In the genomic region with DNA sequence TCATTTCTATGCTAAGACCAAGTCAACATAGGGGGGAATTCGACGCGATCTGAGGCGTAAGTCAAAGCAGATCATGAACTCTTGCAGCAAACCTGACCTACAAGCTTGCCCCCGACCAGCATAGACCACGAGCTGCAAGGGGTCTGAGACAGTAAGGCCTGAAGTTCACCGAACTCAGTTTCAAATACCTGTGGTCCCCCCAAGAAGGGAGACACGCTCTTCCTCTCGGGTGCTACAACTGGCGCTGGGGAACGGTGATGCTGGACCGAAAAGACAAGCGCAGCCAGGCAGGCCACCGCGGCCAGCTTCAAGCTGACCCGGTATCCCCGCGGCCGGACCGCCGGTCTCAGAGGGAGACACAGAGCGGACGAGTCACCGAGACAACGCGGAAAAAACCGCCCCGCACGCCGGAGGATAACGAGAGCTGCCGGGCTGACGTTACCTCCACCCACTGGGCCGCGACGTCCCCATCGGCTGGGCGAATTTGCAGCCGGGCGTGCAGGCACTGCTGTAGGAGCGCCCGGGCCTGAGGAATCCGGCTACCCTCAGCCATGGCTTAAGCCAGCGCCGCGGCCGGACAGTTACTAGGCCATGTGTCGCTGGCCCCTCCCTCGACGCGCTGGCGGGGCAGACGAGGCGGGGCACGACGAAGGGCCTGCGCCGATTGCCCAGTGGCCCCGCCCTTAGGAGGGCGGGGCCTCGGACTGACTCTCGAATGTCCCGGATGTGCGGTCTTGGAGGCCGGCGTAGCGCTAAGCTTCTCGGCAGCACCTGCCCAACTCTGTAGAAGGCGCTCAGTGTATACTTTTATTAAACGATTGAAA, we compare ENCODE assay signal across 8 cellular contexts. TPM values are rescaled to one million over a fixed set of nuclear protein-coding genes. Genes with fewer than 3 reads are reported as not detected.
DNase-seq lines count a peak whose midpoint lies in the region; ATAC-seq, FAIRE-seq and TF ChIP-seq lines count a peak whose summit lies in the region.

A gene (minus strand): TSS at position 666 of the 824 bp plus-strand sequence. CDS start 113 bp downstream, at position 553.

- H3K9ac ChIP-seq in astrocyte (ENCODE audit: low read length), result peak within 1 kb of the TSS; percentile 96
- H3K9ac ChIP-seq in rectal smooth muscle tissue (ENCODE audit: low read length), result peak within 1 kb of the TSS; percentile 82

- ATAC-seq in GM18505 (IDR thresholded peaks at IDR 0.05; ENCODE audit: unreplicated experiment) (peak; percentile 98), HG02970 (IDR thresholded peaks at IDR 0.05; ENCODE audit: low FRiP score, unreplicated experiment) (peak; percentile 98), right cardiac atrium (peak; percentile 100), aorta (ENCODE audit: low FRiP score) (peak; percentile 100)

- intact Hi-C loops in right cardiac atrium (cut with DNase I), result no loop called here
- intact Hi-C loops in aorta (cut with DNase I), result loop anchor here in 1 of 2 donors (10.0 kb wide), 1 partner anchor 52 kb away; no protein-coding TSS in a partner anchor

- H3K27me3 ChIP-seq in astrocyte (ENCODE audit: insufficient read depth, low read length) (no peaks in the 10 kb centered on the region), right cardiac atrium (ENCODE audit: control insufficient read depth, insufficient read depth) (no peaks in the 10 kb centered on the region), rectal smooth muscle tissue (ENCODE audit: control insufficient read depth, insufficient read depth, low read length) (no peaks in the 10 kb centered on the region), aorta (ENCODE audit: control insufficient read depth in 1 of 2, insufficient read depth in 2 of 2, low read length in 1 of 2) (no peaks in the 10 kb centered on the region)

- peak within 1 kb of the TSS; percentile 97 for H3K4me2 ChIP-seq in astrocyte (ENCODE audit: low read length)

- H3K9me3 Mint-ChIP-seq in astrocyte (ENCODE audit: unreplicated experiment), result no peaks in the 10 kb centered on the region

- H3K27ac Mint-ChIP-seq in astrocyte (ENCODE audit: unreplicated experiment), result peak within 1 kb of the TSS; percentile 99

- H2AFZ ChIP-seq in astrocyte (ENCODE audit: low read depth, low read length), result peak within 1 kb of the TSS; percentile 91

- no peaks in the 10 kb centered on the region for H4K20me1 ChIP-seq in astrocyte (ENCODE audit: insufficient read depth, low read length)

- H3K36me3 Mint-ChIP-seq in astrocyte (ENCODE audit: low read depth, unreplicated experiment), result peaks cover 2% of the 10 kb centered on the region

- no peak for TF ChIP-seq CTCF in astrocyte (IDR thresholded peaks at IDR 0.05; ENCODE audit: insufficient read depth, low read depth, low read length)

- peaks cover 3% of the 10 kb centered on the region for H3K4me1 ChIP-seq in astrocyte (ENCODE audit: insufficient read depth, low read length)
- H3K4me1 ChIP-seq in right cardiac atrium (ENCODE audit: control insufficient read depth, insufficient read depth, low read length), result no peaks in the 10 kb centered on the region
- H3K4me1 ChIP-seq in rectal smooth muscle tissue (ENCODE audit: control insufficient read depth, insufficient read depth, low read length), result no peaks in the 10 kb centered on the region
- no peaks in the 10 kb centered on the region for H3K4me1 ChIP-seq in aorta (ENCODE audit: control insufficient read depth in 1 of 2, insufficient read depth in 2 of 2, low read length in 2 of 2)

- peak; percentile 88 for TF ChIP-seq POLR2A in GM18505 (IDR thresholded peaks at IDR 0.05; ENCODE audit: borderline replicate concordance, extremely low read depth, insufficient read depth, insufficient read length)

- FAIRE-seq in astrocyte (lab: Jason Lieb, UNC), result no peak

- peaks cover 10% of the 10 kb centered on the region for H3K4me1 Mint-ChIP-seq in astrocyte (ENCODE audit: low read depth, unreplicated experiment)

- peak within 1 kb of the TSS; percentile 93 for H3K4me3 ChIP-seq in astrocyte (ENCODE audit: insufficient read depth, low read depth, low read length)
- H3K4me3 ChIP-seq in right cardiac atrium (ENCODE audit: low read length), result peak within 1 kb of the TSS; percentile 53
- H3K4me3 ChIP-seq in rectal smooth muscle tissue (ENCODE audit: low read length), result peak within 1 kb of the TSS; percentile 78
- H3K4me3 ChIP-seq in aorta (ENCODE audit: low read length in 2 of 2), result peak within 1 kb of the TSS; percentile 45 to 50

- H3K27ac ChIP-seq in astrocyte (ENCODE audit: low read depth, low read length), result peak within 1 kb of the TSS; percentile 88
- H3K27ac ChIP-seq in right cardiac atrium (ENCODE audit: low read length), result peak within 1 kb of the TSS; percentile 59
- peak within 1 kb of the TSS; percentile 84 for H3K27ac ChIP-seq in rectal smooth muscle tissue (ENCODE audit: low read depth, low read length)
- H3K27ac ChIP-seq in aorta (ENCODE audit: low read depth in 1 of 2, low read length in 2 of 2), result peak within 1 kb of the TSS; percentile 7 to 48

- peak; percentile 67 for DNase-seq in NCI-H187 treated with DMSO at 0.1 percent for 48 hours (lab: John Stamatoyannopoulos, UW)
- peak; percentile 83 for DNase-seq in T-helper 22 cell (ENCODE audit: low read depth)
- peak; percentile 81 for DNase-seq in astrocyte (ENCODE audit: low read depth)
- peak; percentile 95 to 98 (median 98) for DNase-seq in right cardiac atrium
- DNase-seq in aorta, result peak; percentile 96 to 97

- no peaks in the 10 kb centered on the region for H3K27me3 Mint-ChIP-seq in astrocyte (ENCODE audit: low read depth, unreplicated experiment)

- 2% methylated on average over 70 of the region's 70 CpGs for WGBS in right cardiac atrium
- WGBS in aorta, 2 donors, result 3 to 4% methylated on average over 62 to 70 of the region's 70 CpGs

- peak within 1 kb of the TSS; percentile 99 for H3K4me3 Mint-ChIP-seq in astrocyte (ENCODE audit: unreplicated experiment)

- no peaks in the 10 kb centered on the region for H3K9me3 ChIP-seq in astrocyte (ENCODE audit: insufficient read depth, low read depth, low read length)
- H3K9me3 ChIP-seq in right cardiac atrium (ENCODE audit: control insufficient read depth, low read length), result no peaks in the 10 kb centered on the region
- no peaks in the 10 kb centered on the region for H3K9me3 ChIP-seq in aorta (ENCODE audit: control insufficient read depth, low read length)

- H3K36me3 ChIP-seq in astrocyte (ENCODE audit: insufficient read depth, low read length) (peaks cover 6% of the 10 kb centered on the region), rectal smooth muscle tissue (ENCODE audit: control insufficient read depth, insufficient read depth, low read length) (no peaks in the 10 kb centered on the region), aorta (ENCODE audit: control insufficient read depth in 1 of 2, insufficient read depth in 2 of 2, low read length in 1 of 2) (no peaks in the 10 kb centered on the region)

- peaks cover 23% of the 10 kb centered on the region for H3K79me2 ChIP-seq in astrocyte (ENCODE audit: insufficient read depth, low read length)

RNA-seq across cellular contexts. Expression of the gene that starts here (rescaled TPM):
- total RNA-seq in astrocyte (22.6 and 24.7 TPM in 2 replicates), right cardiac atrium (10 to 100 TPM in 1 of 4 donors, 1 to 10 TPM in 3; 7.9 to 10.7 (median 9.3) TPM), aorta (10 to 100 TPM; 12.4 to 15.5 TPM)
- polyA plus RNA-seq in right cardiac atrium (7.0 TPM), aorta (10 to 100 TPM in 1 of 2 donors, 1 to 10 TPM in 1; 10.0 to 16.9 TPM)

Comparison
In these comparisons a context has a peak if more than half of its experiments do, and no peak if none do; other contexts are left out.
1. Peak in every context shown above with its lines: DNase-seq, ATAC-seq, H3K4me3 ChIP-seq and H3K27ac ChIP-seq.
2. H3K27ac ChIP-seq: peak in every context shown above with its lines; median percentile 88 in astrocyte; 84 in rectal smooth muscle tissue; 59 in right cardiac atrium; 28 in aorta.